In the genomic region with DNA sequence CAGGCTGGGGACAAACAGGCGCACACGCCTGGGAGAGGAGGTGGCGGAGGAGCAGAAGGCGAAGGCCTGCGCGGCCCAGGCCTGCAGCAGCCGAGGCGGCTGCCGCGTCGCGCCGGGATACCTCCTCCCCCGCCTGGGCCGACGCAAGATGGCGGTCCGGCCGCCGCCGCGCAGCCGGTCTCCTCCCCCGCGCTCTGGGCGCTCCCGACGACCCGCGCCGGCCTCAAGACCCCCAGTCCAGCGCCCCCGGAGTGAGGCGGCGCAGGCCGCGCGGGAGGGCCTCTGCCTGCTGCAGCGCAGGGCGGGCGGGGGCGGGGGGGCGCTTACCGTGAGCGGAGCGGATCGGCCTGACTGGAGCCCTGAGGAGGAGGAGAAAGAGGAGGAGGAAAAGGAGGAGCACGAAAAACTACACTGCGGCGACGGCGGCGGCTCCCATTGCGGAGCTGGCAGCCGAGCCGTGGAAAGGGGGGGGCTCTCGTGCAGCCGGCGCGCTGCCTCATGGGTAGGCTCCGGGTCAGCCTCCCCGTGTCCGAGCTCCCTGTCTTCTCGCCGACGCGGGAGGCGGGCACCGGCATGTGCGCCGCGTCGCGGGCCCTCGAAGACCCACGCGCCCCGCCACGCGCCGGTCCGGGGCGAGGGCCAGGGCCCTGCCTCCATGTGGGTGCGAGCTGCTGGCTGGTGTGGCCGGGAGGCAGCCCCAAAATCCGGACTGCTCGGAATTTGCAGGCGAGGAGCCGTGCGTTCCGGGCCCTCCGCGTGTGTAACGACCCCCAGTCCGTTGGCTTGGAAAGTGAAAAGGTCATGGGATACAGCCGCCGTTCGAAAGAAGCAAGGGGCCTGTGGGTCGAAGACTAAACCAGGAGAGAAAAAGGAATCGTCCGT, we compare ENCODE assay signal across 8 cellular contexts. TPM values are rescaled to one million over a fixed set of nuclear protein-coding genes. Genes with fewer than 3 reads are reported as not detected.
DNase-seq lines count a peak whose midpoint lies in the region; ATAC-seq, FAIRE-seq and TF ChIP-seq lines count a peak whose summit lies in the region.

A gene with protein sequence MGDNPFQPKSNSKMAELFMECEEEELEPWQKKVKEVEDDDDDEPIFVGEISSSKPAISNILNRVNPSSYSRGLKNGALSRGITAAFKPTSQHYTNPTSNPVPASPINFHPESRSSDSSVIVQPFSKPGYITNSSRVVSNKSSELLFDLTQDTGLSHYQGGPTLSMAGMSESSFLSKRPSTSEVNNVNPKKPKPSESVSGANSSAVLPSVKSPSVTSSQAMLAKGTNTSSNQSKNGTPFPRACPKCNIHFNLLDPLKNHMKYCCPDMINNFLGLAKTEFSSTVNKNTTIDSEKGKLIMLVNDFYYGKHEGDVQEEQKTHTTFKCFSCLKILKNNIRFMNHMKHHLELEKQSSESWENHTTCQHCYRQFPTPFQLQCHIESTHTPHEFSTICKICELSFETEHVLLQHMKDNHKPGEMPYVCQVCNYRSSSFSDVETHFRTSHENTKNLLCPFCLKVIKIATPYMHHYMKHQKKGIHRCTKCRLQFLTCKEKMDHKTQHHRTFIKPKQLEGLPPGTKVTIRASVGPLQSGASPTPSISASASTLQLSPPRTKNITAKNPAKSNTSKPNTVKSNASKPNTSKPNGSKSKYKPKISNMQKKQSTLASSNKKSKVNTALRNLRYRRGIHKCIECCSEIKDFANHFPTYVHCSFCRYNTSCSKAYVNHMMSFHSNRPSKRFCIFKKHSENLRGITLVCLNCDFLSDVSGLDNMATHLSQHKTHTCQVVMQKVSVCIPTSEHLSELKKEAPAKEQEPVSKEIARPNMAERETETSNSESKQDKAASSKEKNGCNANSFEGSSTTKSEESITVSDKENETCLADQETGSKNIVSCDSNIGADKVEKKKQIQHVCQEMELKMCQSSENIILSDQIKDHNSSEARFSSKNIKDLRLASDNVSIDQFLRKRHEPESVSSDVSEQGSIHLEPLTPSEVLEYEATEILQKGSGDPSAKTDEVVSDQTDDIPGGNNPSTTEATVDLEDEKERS (minus strand): TSS at position 379 of the 882 bp plus-strand sequence. CDS start 26,400 bp downstream, outside the sequence.

- FAIRE-seq in A549 (lab: Jason Lieb, UNC): no peak
- no peak for FAIRE-seq in keratinocyte (lab: Jason Lieb, UNC)

- TF ChIP-seq POLR2A in A549 (IDR thresholded peaks at IDR 0.05; ENCODE audit: low read length): peak; percentile 61

- CTCF ChIA-PET in A549 (lab: Yijun Ruan, JAX): interaction anchor here (0.9 to 2.3 kb wide), 3 partner anchors 13 to 89 kb away, joined by 3 to 6 read pairs (median 3); no protein-coding TSS in a partner anchor

- DNase-seq in A549 (ENCODE audit: low read depth in 1 of 2, low spot score in 1 of 2) (peak; percentile 85 to 95), NCI-H2196 (lab: John Stamatoyannopoulos, UW; ENCODE audit: unreplicated experiment) (peak; percentile 71), cardiac fibroblast (ENCODE audit: low read depth in 2 of 2) (peak; percentile 92 to 95), keratinocyte (ENCODE audit: low read depth, low spot score) (peak; percentile 30)
- DNase-seq in activated CD4-positive, CD25-positive, alpha-beta regulatory T cell (lab: John Stamatoyannopoulos, UW): peak; percentile 56 to 60 (median 58)
- DNase-seq in stimulated activated CD4-positive, alpha-beta T cell treated with anti-CD3 and anti-CD28 coated beads, Interleukin-15, amount 100 ng/mL, for 1 hour (ENCODE audit: low read depth in 1 of 2, low spot score in 1 of 2): peak; percentile 52 to 72

- H3K27me3 ChIP-seq in keratinocyte (ENCODE audit: control insufficient read depth, extremely low read depth, insufficient read depth, low read length): no peaks in the 10 kb centered on the region

- H4K20me1 ChIP-seq in keratinocyte (ENCODE audit: control insufficient read depth, extremely low read depth, insufficient read depth, low read length): no peaks in the 10 kb centered on the region

- no peak for TF ChIP-seq CTCF in A549 (IDR thresholded peaks at IDR 0.05)
- no peak for TF ChIP-seq CTCF in cardiac fibroblast (IDR thresholded peaks at IDR 0.05; ENCODE audit: low read depth, low read length)
- no peak for TF ChIP-seq CTCF in keratinocyte (optimal IDR thresholded peaks at IDR 0.05 in 1 of 3, IDR thresholded peaks at IDR 0.05 in 1 of 3, conservative IDR thresholded peaks at IDR 0.05 in 1 of 3; ENCODE audit: extremely low read depth in 1 of 3, insufficient read depth in 2 of 3, low read length in 3 of 3)

- H3K79me2 ChIP-seq in keratinocyte (ENCODE audit: control insufficient read depth, insufficient read depth, low read length): peaks cover 31% of the 10 kb centered on the region

- peak within 1 kb of the TSS; percentile 89 for H3K9ac ChIP-seq in keratinocyte (ENCODE audit: control insufficient read depth, extremely low read depth, insufficient read depth, low read length)

- POLR2A ChIA-PET in A549 (lab: Yijun Ruan, JAX): interaction anchor here (0.6 to 1.7 kb wide), 28 partner anchors 9 to 507 kb away, joined by 3 to 17 read pairs (median 4); a partner anchor contains a TSS

- 15% methylated on average over 43 of the region's 101 CpGs for WGBS in A549 (ENCODE audit: missing lambda C conversion rate)

- H3K36me3 ChIP-seq in keratinocyte (ENCODE audit: control insufficient read depth in 2 of 2, extremely low read depth in 1 of 2, insufficient read depth in 2 of 2, low read length in 2 of 2): peaks cover 0 to 2% of the 10 kb centered on the region in 2 experiments

- no peaks in the 10 kb centered on the region for H3K9me1 ChIP-seq in keratinocyte (ENCODE audit: control insufficient read depth, extremely low read depth, insufficient read depth, low read length)

- ATAC-seq in A549 (peak; percentile 95 to 97), GM18868 (IDR thresholded peaks at IDR 0.05; ENCODE audit: unreplicated experiment) (peak; percentile 83), HG03103 (IDR thresholded peaks at IDR 0.05; ENCODE audit: low read depth, unreplicated experiment) (peak; percentile 61)

- H3K27ac ChIP-seq in A549 (peak within 1 kb of the TSS; percentile 93 to 98), keratinocyte (ENCODE audit: control insufficient read depth, insufficient read depth, low read length) (peak within 1 kb of the TSS; percentile 85)

- H3K4me2 ChIP-seq in A549 (peak within 1 kb of the TSS; percentile 89), keratinocyte (ENCODE audit: control insufficient read depth, extremely low read depth, insufficient read depth, low read depth, low read length) (peak within 1 kb of the TSS; percentile 96)

- no peak for TF ChIP-seq EP300 in A549 (IDR thresholded peaks at IDR 0.05)

- H2AFZ ChIP-seq in keratinocyte (ENCODE audit: control insufficient read depth, low read length): peak within 1 kb of the TSS; percentile 95

- 0 out of 5 replicates have a peak, but pooled peaks of 1 of the 2 experiments have one; percentile 20 for TF ChIP-seq RAD21 in A549 (conservative IDR thresholded peaks at IDR 0.05 in 1 of 2, IDR thresholded peaks at IDR 0.05 in 1 of 2)

- peak within 1 kb of the TSS; percentile 55 for H3K4me3 ChIP-seq in A549
- H3K4me3 ChIP-seq in cardiac fibroblast (replicated peaks in 1 of 2; ENCODE audit: low read depth in 2 of 2, low read length in 2 of 2): peak within 1 kb of the TSS; percentile 57 to 67
- peak within 1 kb of the TSS; percentile 58 to 84 (median 83) for H3K4me3 ChIP-seq in keratinocyte (ENCODE audit: control insufficient read depth in 2 of 3, extremely low read depth in 1 of 3, insufficient read depth in 2 of 3, low read depth in 1 of 3, low read length in 3 of 3)

- dilution Hi-C loops in keratinocyte (cut with MboI; ENCODE audit: extremely low pct_ligation_motif_present, low sequenced_read_pairs): no loop called here

- H3K9me3 ChIP-seq in A549 (peaks cover 9% of the 10 kb centered on the region; the same call in 1 of the 3 replicates), keratinocyte (ENCODE audit: control insufficient read depth, low read depth, low read length) (no peaks in the 10 kb centered on the region)

- H3K4me1 ChIP-seq in A549 (peaks cover 23% of the 10 kb centered on the region), keratinocyte (ENCODE audit: control insufficient read depth, extremely low read depth, insufficient read depth, low read length) (peaks cover 19% of the 10 kb centered on the region)

TF ChIP-seq in A549, 52 proteins besides CTCF, POLR2A, EP300 and RAD21 (continues in another document):
- TF ChIP-seq, protein P1, sequence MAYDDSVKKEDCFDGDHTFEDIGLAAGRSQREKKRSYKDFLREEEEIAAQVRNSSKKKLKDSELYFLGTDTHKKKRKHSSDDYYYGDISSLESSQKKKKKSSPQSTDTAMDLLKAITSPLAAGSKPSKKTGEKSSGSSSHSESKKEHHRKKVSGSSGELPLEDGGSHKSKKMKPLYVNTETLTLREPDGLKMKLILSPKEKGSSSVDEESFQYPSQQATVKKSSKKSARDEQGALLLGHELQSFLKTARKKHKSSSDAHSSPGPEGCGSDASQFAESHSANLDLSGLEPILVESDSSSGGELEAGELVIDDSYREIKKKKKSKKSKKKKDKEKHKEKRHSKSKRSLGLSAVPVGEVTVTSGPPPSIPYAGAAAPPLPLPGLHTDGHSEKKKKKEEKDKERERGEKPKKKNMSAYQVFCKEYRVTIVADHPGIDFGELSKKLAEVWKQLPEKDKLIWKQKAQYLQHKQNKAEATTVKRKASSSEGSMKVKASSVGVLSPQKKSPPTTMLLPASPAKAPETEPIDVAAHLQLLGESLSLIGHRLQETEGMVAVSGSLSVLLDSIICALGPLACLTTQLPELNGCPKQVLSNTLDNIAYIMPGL (CRISPR knock-in tag; IDR thresholded peaks at IDR 0.05; ENCODE audit: borderline replicate concordance): peak; percentile 84; the same call in 1 of the 2 replicates
- peak; percentile 94 for TF ChIP-seq ZSCAN20 (CRISPR knock-in tag; IDR thresholded peaks at IDR 0.05)

RNA-seq across cellular contexts. Expression of the gene that starts here (rescaled TPM):
- polyA plus RNA-seq in A549 (2011; rRNA removed): 18.0 and 21.8 TPM in 2 replicates
- 4.8 TPM in 2 replicates for polyA plus RNA-seq in A549 (2012; cell fraction: cytosol; rRNA removed)
- 3.9 and 5.8 TPM in 2 replicates for polyA plus RNA-seq in A549 (2012; cell fraction: nucleus; rRNA removed)
- polyA plus RNA-seq in A549 (2017; fragmentation: RNase III; extraction: RNeasy Plus Mini Kit Qiagen cat#74134 plus additional on column Dnase treatment): 12.8 to 13.4 TPM (median 13.3 TPM) in 3 replicates
- polyA minus RNA-seq in A549 (2011; rRNA and poly(A)+ RNA removed): 11.0 and 12.4 TPM in 2 replicates
- polyA plus RNA-seq in keratinocyte: 4.0 to 8.7 TPM (median 4.0 TPM) in 3 replicates
- 10.5 TPM for polyA plus RNA-seq in keratinocyte (2011; ENCODE audit: low read depth)
- 2.2 and 4.7 TPM in 2 replicates for polyA plus RNA-seq in keratinocyte (2011; cell fraction: cytosol; rRNA removed)
- 7.9 and 11.8 TPM in 2 replicates for polyA plus RNA-seq in keratinocyte (2011; cell fraction: nucleus; rRNA removed)
- 3.5 and 5.7 TPM in 2 replicates for polyA plus RNA-seq in keratinocyte (2012; ENCODE audit: low replicate concordance)
- 1.4 to 10.7 TPM (median 8.9 TPM) in 3 replicates for polyA minus RNA-seq in keratinocyte
- 4.4 TPM for polyA minus RNA-seq in keratinocyte (2011; cell fraction: cytosol; rRNA and poly(A)+ RNA removed)
- 10.3 and 21.6 TPM in 2 replicates for polyA minus RNA-seq in keratinocyte (2011; cell fraction: nucleus; rRNA and poly(A)+ RNA removed)

Comparison
In these comparisons a context has a peak if more than half of its experiments do, and no peak if none do; other contexts are left out.
1. Peak in every context shown above with its lines: DNase-seq, ATAC-seq, H3K4me3 ChIP-seq and H3K27ac ChIP-seq.
2. DNase-seq: peak in every context shown above with its lines; median percentile 94 in cardiac fibroblast; 90 in A549; 71 in NCI-H2196; 62 in stimulated activated CD4-positive, alpha-beta T cell treated with anti-CD3 and anti-CD28 coated beads, Interleukin-15, amount 100 ng/mL, for 1 hour; 58 in activated CD4-positive, CD25-positive, alpha-beta regulatory T cell; 30 in keratinocyte.